Comparison of ENCODE assay signal across 31 cellular contexts in genomic region chr10:26211781-26212444, GRCh38. TPM values are rescaled to one million over a fixed set of nuclear protein-coding genes. Genes with fewer than 3 reads are reported as not detected.
DNase-seq lines count a peak whose midpoint lies in the region; ATAC-seq, FAIRE-seq and TF ChIP-seq lines count a peak whose summit lies in the region.
"Had no signal": no experiment of that assay in that cellular context is flagged by ENCODE, and none has a peak within 500 bp of the region (broad histone marks: within the 10 kb centered on the region; RNA-seq: fewer than 3 reads in every experiment).

No MANE protein-coding gene starts in this region.

- H3K4me1 Mint-ChIP-seq in endodermal cell: peaks cover 36% of the 10 kb centered on the region

- H3K27me3 ChIP-seq in HUES64 (ENCODE audit: insufficient read depth, low read length) (peaks cover 83% of the 10 kb centered on the region), endodermal cell (ENCODE audit: control insufficient read depth, insufficient read depth, low read length, poor library complexity, severe bottlenecking) (peaks cover 65% of the 10 kb centered on the region), upper lobe of right lung (peaks cover 79% of the 10 kb centered on the region)

- TF ChIP-seq CTCF in endodermal cell (conservative IDR thresholded peaks at IDR 0.05) (no peak), kidney (IDR thresholded peaks at IDR 0.05; ENCODE audit: borderline replicate concordance, extremely low read depth, insufficient read depth) (no peak), upper lobe of right lung (IDR thresholded peaks at IDR 0.05) (no peak)

- no peak for FAIRE-seq in kidney (lab: Jason Lieb, UNC)
- FAIRE-seq: G401.6 had no signal

- H3K4me3 ChIP-seq in HUES64 (ENCODE audit: low read length) (peak overlapping the region; percentile 25; the same call in 1 of the 2 replicates), endodermal cell (ENCODE audit: low read length) (no peak overlapping the region), kidney (ENCODE audit: low read length in 2 of 2) (no peak overlapping the region), upper lobe of right lung (no peak overlapping the region)
- H3K4me3 ChIP-seq: heart right ventricle, tibial nerve had no signal

- H3K27ac Mint-ChIP-seq in endodermal cell: no peak overlapping the region
- H3K27ac Mint-ChIP-seq: activated CD4-positive, alpha-beta memory T cell treated with anti-CD3 and anti-CD28 coated beads for 36 hours; stimulated activated effector memory CD8-positive, alpha-beta T cell treated with anti-CD3 and anti-CD28 coated beads, Interleukin-12 subunit alpha, Interleukin-12 subunit beta, amount 100 ng/mL, for 72 hours had no signal

- intact Hi-C loops in kidney (cut with DNase I) (no loop called here), upper lobe of right lung (cut with DNase I) (no loop called here)

- no peak overlapping the region for H3K4me3 Mint-ChIP-seq in endodermal cell
- H3K4me3 Mint-ChIP-seq: activated CD4-positive, alpha-beta memory T cell treated with anti-CD3 and anti-CD28 coated beads for 36 hours; stimulated activated effector memory CD8-positive, alpha-beta T cell treated with anti-CD3 and anti-CD28 coated beads, Interleukin-12 subunit alpha, Interleukin-12 subunit beta, amount 100 ng/mL, for 72 hours; T-cell had no signal

- WGBS in HUES64: 72% methylated on average over 37 of the region's 37 CpGs
- WGBS in endodermal cell (ENCODE audit: insufficient coverage in 1 of 2, insufficient read length in 1 of 2), 2 experiments: 72 to 76% methylated on average over 16 to 37 of the region's 37 CpGs

- H3K9me3 ChIP-seq in HUES64 (ENCODE audit: insufficient read depth, low read depth, low read length): no peaks in the 10 kb centered on the region
- peaks cover 7% of the 10 kb centered on the region for H3K9me3 ChIP-seq in endodermal cell (ENCODE audit: control insufficient read depth, low read length)
- H3K9me3 ChIP-seq in kidney (ENCODE audit: control insufficient read depth in 1 of 2, low read length in 2 of 2): no peaks in the 10 kb centered on the region
- H3K9me3 ChIP-seq in upper lobe of right lung: no peaks in the 10 kb centered on the region

- no peaks in the 10 kb centered on the region for H3K27me3 Mint-ChIP-seq in endodermal cell (ENCODE audit: insufficient read depth)

- H3K9ac ChIP-seq in HUES64 (ENCODE audit: low read depth, low read length) (no peak overlapping the region), endodermal cell (ENCODE audit: extremely low read depth, low read length, poor library complexity, severe bottlenecking) (no peak overlapping the region), kidney (ENCODE audit: low read length in 2 of 2) (no peak overlapping the region)

- peaks cover 6% of the 10 kb centered on the region for H3K36me3 Mint-ChIP-seq in endodermal cell (ENCODE audit: low read depth)
- H3K36me3 Mint-ChIP-seq: activated CD4-positive, alpha-beta memory T cell treated with anti-CD3 and anti-CD28 coated beads for 36 hours; stimulated activated effector memory CD8-positive, alpha-beta T cell treated with anti-CD3 and anti-CD28 coated beads, Interleukin-12 subunit alpha, Interleukin-12 subunit beta, amount 100 ng/mL, for 72 hours; T-cell had no signal

- H3K4me1 ChIP-seq in HUES64 (ENCODE audit: insufficient read depth, low read length) (peaks cover 34% of the 10 kb centered on the region), endodermal cell (ENCODE audit: control insufficient read depth, insufficient read depth, low read length) (peaks cover 13% of the 10 kb centered on the region), kidney (ENCODE audit: control insufficient read depth in 1 of 2, insufficient read depth in 1 of 2, low read depth in 1 of 2, low read length in 2 of 2) (peaks cover 0 to 4% of the 10 kb centered on the region in 2 donors), upper lobe of right lung (no peaks in the 10 kb centered on the region)
- H3K4me1 ChIP-seq: Caco-2 had no signal

- peak; percentile 80 for DNase-seq in endodermal cell
- peak; percentile 60 for DNase-seq in kidney
- DNase-seq in upper lobe of right lung: no peak
- no peak for DNase-seq in HCEC 1CT
- DNase-seq in AML-193 (lab: John Stamatoyannopoulos, UW): no peak
- DNase-seq in RPMI8226: no peak
- DNase-seq: activated CD4-positive, alpha-beta memory T cell treated with anti-CD3 and anti-CD28 coated beads for 36 hours; activated naive CD4-positive, alpha-beta T cell treated with Interleukin-2 at 50 U/mL for 16 hours; C1 segment of cervical spinal cord; Caco-2; central memory CD4-positive, alpha-beta T cell; cortex of kidney; DMS53; foreskin fibroblast; heart right ventricle; IMR-90; NCI-H146; NCI-H2107; NCI-H510A; nucleus accumbens; OCI-M1; stimulated activated CD4-positive, alpha-beta T cell treated with anti-CD3 and anti-CD28 coated beads, Interleukin-15, amount 100 ng/mL, for 24 hours; T-cell had no signal

- H3K9me3 Mint-ChIP-seq in endodermal cell: peaks cover 3% of the 10 kb centered on the region
- H3K9me3 Mint-ChIP-seq: activated CD4-positive, alpha-beta memory T cell treated with anti-CD3 and anti-CD28 coated beads for 36 hours; stimulated activated effector memory CD8-positive, alpha-beta T cell treated with anti-CD3 and anti-CD28 coated beads, Interleukin-12 subunit alpha, Interleukin-12 subunit beta, amount 100 ng/mL, for 72 hours had no signal

- no peak overlapping the region for H3K27ac ChIP-seq in HUES64 (ENCODE audit: low read depth, low read length)
- no peak overlapping the region for H3K27ac ChIP-seq in endodermal cell (ENCODE audit: low read depth, low read length)
- H3K27ac ChIP-seq in kidney (ENCODE audit: low read depth in 2 of 2, low read length in 2 of 2): no peak overlapping the region
- H3K27ac ChIP-seq in upper lobe of right lung: no peak overlapping the region
- H3K27ac ChIP-seq: heart right ventricle, tibial nerve had no signal

- H3K36me3 ChIP-seq in HUES64 (ENCODE audit: insufficient read depth, low read length) (no peaks in the 10 kb centered on the region), endodermal cell (ENCODE audit: control insufficient read depth, insufficient read depth, low read length) (no peaks in the 10 kb centered on the region), kidney (ENCODE audit: control insufficient read depth in 1 of 2, insufficient read depth in 2 of 2, low read length in 2 of 2) (no peaks in the 10 kb centered on the region), upper lobe of right lung (no peaks in the 10 kb centered on the region)
- H3K36me3 ChIP-seq: heart right ventricle, tibial nerve had no signal

- peak; percentile 42 for ATAC-seq in upper lobe of right lung
- ATAC-seq: esophagus mucosa; heart right ventricle; stimulated activated effector memory CD8-positive, alpha-beta T cell treated with anti-CD3 and anti-CD28 coated beads, Interleukin-12 subunit alpha, Interleukin-12 subunit beta, amount 100 ng/mL, for 72 hours; T-cell had no signal

RNA-seq across cellular contexts. Expression of gene GAD2, which starts 4.7 kb away (rescaled TPM):
- polyA plus RNA-seq in HUES64 (2013, experiment 1 of 2): 2.3 TPM
- 1.4 TPM for polyA plus RNA-seq in HUES64 (2013, experiment 2 of 2)
- total RNA-seq in endodermal cell (under 1 TPM in 1 of 2 donors, not detected in 1; 0.15 TPM), kidney (not detected), upper lobe of right lung (not detected)
- 1.9 TPM for polyA plus RNA-seq in endodermal cell (2013, experiment 1 of 2)
- 2.5 TPM for polyA plus RNA-seq in endodermal cell (2013, experiment 2 of 2)
- polyA plus RNA-seq in kidney (ENCODE audit: insufficient read depth, low read depth, low replicate concordance): not detected
- total RNA-seq: activated CD4-positive, alpha-beta memory T cell treated with anti-CD3 and anti-CD28 coated beads for 36 hours; Caco-2; esophagus mucosa; heart right ventricle; IMR-90; liver; myocyte; pulmonary artery endothelial cell; T-cell; tibial nerve had no signal
- polyA plus RNA-seq: heart right ventricle, IMR-90, liver had no signal

Comparison
In these comparisons a context has a peak if more than half of its experiments do, and no peak if none do; other contexts are left out.
1. DNase-seq: peak in endodermal cell (single experiment) and kidney (single experiment); none in upper lobe of right lung (single experiment), HCEC 1CT (single experiment), AML-193 (0 of 2) and RPMI8226 (single experiment).